Comparison of ENCODE assay signal across 21 cellular contexts in genomic region chr2:216279011-216279410, GRCh38.
"Had no signal": no experiment of that assay in that cellular context is flagged by ENCODE, and none has a peak within 500 bp of the region (broad histone marks: within the 10 kb centered on the region; RNA-seq: fewer than 3 reads in every experiment).

No MANE protein-coding gene starts in this region.

- H3K4me3 ChIP-seq: ascending aorta, breast epithelium, esophagus muscularis mucosa, tibial nerve had no signal

- H3K4me1 Mint-ChIP-seq: activated CD4-positive, alpha-beta T cell treated with anti-CD3 and anti-CD28 coated beads, Interleukin-2, amount 10 ng/mL, durations not matched to agents 24 days and 14 days had no signal

- H3K27ac ChIP-seq: ascending aorta, breast epithelium, esophagus muscularis mucosa, tibial nerve had no signal

- H3K9me3 ChIP-seq: ascending aorta, breast epithelium, esophagus muscularis mucosa, tibial nerve had no signal

- H3K27me3 Mint-ChIP-seq: activated CD4-positive, alpha-beta T cell treated with anti-CD3 and anti-CD28 coated beads, Interleukin-2, amount 10 ng/mL, durations not matched to agents 24 days and 14 days; activated CD8-positive, alpha-beta T cell treated with anti-CD3 and anti-CD28 coated beads for 36 hours had no signal

- H3K27ac Mint-ChIP-seq: activated CD4-positive, alpha-beta T cell treated with anti-CD3 and anti-CD28 coated beads, Interleukin-2, amount 10 ng/mL, durations not matched to agents 24 days and 14 days; activated CD8-positive, alpha-beta T cell treated with anti-CD3 and anti-CD28 coated beads for 36 hours; activated naive CD4-positive, alpha-beta T cell treated with anti-CD3 and anti-CD28 coated beads for 36 hours; nephron progenitor cell had no signal

- H3K27me3 ChIP-seq: ascending aorta, breast epithelium, esophagus muscularis mucosa, tibial nerve had no signal

- ATAC-seq: activated CD8-positive, alpha-beta T cell treated with anti-CD3 and anti-CD28 coated beads for 36 hours; left lobe of liver; stimulated activated naive CD8-positive, alpha-beta T cell treated with anti-CD3 and anti-CD28 coated beads, Interleukin-15, Interleukin-2, amounts not matched to agents 100 U/mL and 50 U/mL, for 24 hours had no signal

- DNase-seq: activated CD4-positive, alpha-beta T cell treated with anti-CD3 and anti-CD28 coated beads, Interleukin-2, amount 10 ng/mL, durations not matched to agents 24 days and 14 days; activated CD8-positive, alpha-beta T cell treated with anti-CD3 and anti-CD28 coated beads for 36 hours; activated naive CD4-positive, alpha-beta T cell treated with anti-CD3 and anti-CD28 coated beads for 36 hours; activated T-cell treated with anti-CD3 and anti-CD28 coated beads, Interleukin-2, amount 50 U/mL, for 1 hour; cerebellar nuclear complex; cortex of kidney; effector CD4-positive, alpha-beta T cell; foreskin melanocyte; kidney; nephron progenitor cell; retina; stimulated activated CD4-positive, alpha-beta T cell treated with anti-CD3 and anti-CD28 coated beads, Interleukin-12 subunit alpha, Interleukin-12 subunit beta, amount 100 ng/mL, for 4 hours; stimulated activated CD4-positive, alpha-beta T cell treated with anti-CD3 and anti-CD28 coated beads, Interleukin-2, amount 100 ng/mL, for 24 hours; stimulated activated naive CD8-positive, alpha-beta T cell treated with anti-CD3 and anti-CD28 coated beads, Interleukin-15, Interleukin-2, amounts not matched to agents 100 U/mL and 50 U/mL, for 24 hours; T1000 had no signal

- H3K36me3 ChIP-seq: ascending aorta, breast epithelium, esophagus muscularis mucosa, tibial nerve had no signal

- H3K4me1 ChIP-seq: breast epithelium, tibial nerve had no signal

- H3K4me3 Mint-ChIP-seq: activated CD4-positive, alpha-beta T cell treated with anti-CD3 and anti-CD28 coated beads, Interleukin-2, amount 10 ng/mL, durations not matched to agents 24 days and 14 days; activated CD8-positive, alpha-beta T cell treated with anti-CD3 and anti-CD28 coated beads for 36 hours; activated naive CD4-positive, alpha-beta T cell treated with anti-CD3 and anti-CD28 coated beads for 36 hours; nephron progenitor cell had no signal

- H3K9me3 Mint-ChIP-seq: activated CD4-positive, alpha-beta T cell treated with anti-CD3 and anti-CD28 coated beads, Interleukin-2, amount 10 ng/mL, durations not matched to agents 24 days and 14 days; activated CD8-positive, alpha-beta T cell treated with anti-CD3 and anti-CD28 coated beads for 36 hours; activated naive CD4-positive, alpha-beta T cell treated with anti-CD3 and anti-CD28 coated beads for 36 hours; nephron progenitor cell had no signal

- FAIRE-seq: kidney, urothelium cell line had no signal
